Comparison of ENCODE assay signal across 9 cellular contexts in the genomic region with DNA sequence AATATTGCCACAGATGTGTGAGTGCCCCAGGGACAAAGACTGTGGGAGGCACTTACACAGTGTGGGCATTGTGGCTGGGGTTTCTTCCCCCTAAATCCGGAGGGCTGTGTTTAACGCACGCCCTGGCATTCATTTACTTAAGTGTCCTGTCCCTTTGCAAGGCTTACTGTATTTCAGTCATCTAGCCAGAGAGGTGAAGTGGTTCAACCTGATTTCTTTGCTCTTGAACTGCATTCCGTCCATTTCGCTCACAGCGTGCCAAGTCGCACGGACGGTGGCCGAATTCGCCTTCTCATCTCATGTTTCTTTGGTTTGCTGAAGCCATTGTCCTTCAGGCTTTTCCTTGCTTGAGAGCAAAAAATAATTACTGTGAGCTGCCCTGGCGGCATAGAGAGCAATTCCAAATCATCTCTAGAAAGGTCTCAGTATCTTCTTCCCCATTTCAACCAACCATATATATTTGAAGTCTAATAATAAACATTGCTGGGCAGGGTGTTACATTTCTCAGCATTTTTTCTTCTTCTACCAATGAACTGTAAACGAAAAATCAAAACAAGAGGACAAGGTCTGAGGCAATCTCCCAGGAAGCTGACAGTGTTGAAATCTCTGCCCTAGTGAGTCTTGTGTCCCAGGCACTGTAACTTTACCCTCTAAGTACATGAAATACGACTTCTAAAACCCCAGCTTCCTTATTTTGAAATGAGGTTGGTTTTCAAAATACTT. TPM values are rescaled to one million over a fixed set of nuclear protein-coding genes. Genes with fewer than 3 reads are reported as not detected.
DNase-seq lines count a peak whose midpoint lies in the region; ATAC-seq and TF ChIP-seq lines count a peak whose summit lies in the region.
"Had no signal": no experiment of that assay in that cellular context is flagged by ENCODE, and none has a peak within 500 bp of the region (broad histone marks: within the 10 kb centered on the region; RNA-seq: fewer than 3 reads in every experiment).

No MANE protein-coding gene starts in this region.

- H3K27ac ChIP-seq in IMR-90 (ENCODE audit: insufficient read depth, low read length) (no peak overlapping the region), mesenchymal stem cell (ENCODE audit: low read length, poor library complexity, severe bottlenecking) (no peak overlapping the region)

- dilution Hi-C loops in IMR-90 (cut with HindIII; ENCODE audit: low sequenced_read_pairs, unreplicated experiment): no loop called here

- CTCF ChIA-PET in IMR-90 (lab: Yijun Ruan, JAX): interaction anchor here (0.9 kb wide), 1 partner anchor 15 kb away, joined by 3 read pairs; no protein-coding TSS in a partner anchor
- CTCF ChIA-PET in activated CD4-positive, alpha-beta T cell treated with anti-CD3 and anti-CD28 coated beads for 36 hours (lab: Charles Lee): no interaction called here

- H3K56ac ChIP-seq in IMR-90 (ENCODE audit: extremely low read depth, insufficient read depth, low read length): no peak overlapping the region

- 96% methylated on average over 11 of the region's 14 CpGs; no CpG with 5 or more reads in 1 of the 2 experiments for WGBS in IMR-90 (ENCODE audit: extremely low coverage in 2 of 2, insufficient read length in 1 of 2), 2 experiments
- 90% methylated on average over 12 of the region's 14 CpGs for WGBS in mesenchymal stem cell

- H2AK9ac ChIP-seq in IMR-90 (replicated peaks; ENCODE audit: low read depth, low read length, poor library complexity): no peak overlapping the region

- H3K4me1 ChIP-seq in IMR-90 (ENCODE audit: control insufficient read depth, insufficient read depth, low read length) (peaks cover 8% of the 10 kb centered on the region; the same call in 1 of the 2 replicates), mesenchymal stem cell (ENCODE audit: control insufficient read depth, insufficient read depth, low read depth, low read length) (peaks cover 1% of the 10 kb centered on the region)

- H3K4me1 Mint-ChIP-seq in activated CD4-positive, alpha-beta T cell treated with anti-CD3 and anti-CD28 coated beads for 36 hours: peaks cover 20% of the 10 kb centered on the region
- peaks cover 9% of the 10 kb centered on the region for H3K4me1 Mint-ChIP-seq in glutamatergic neuron (ENCODE audit: low read depth, unreplicated experiment)

- H3K18ac ChIP-seq in IMR-90 (ENCODE audit: low read depth, low read length) (no peak overlapping the region), mesenchymal stem cell (ENCODE audit: low read depth in 1 of 2, low read length in 2 of 2) (peak overlapping the region; percentile 4 to 91)

- in situ Hi-C loops in IMR-90 (cut with MboI; ENCODE audit: low sequenced_read_pairs): no loop called here
- in situ Hi-C loops in T47D (cut with HindIII; ENCODE audit: low pct_unique_long_range_greater_than_20kb, low sequenced_read_pairs): no loop called here

- no peaks in the 10 kb centered on the region for H4K20me1 ChIP-seq in IMR-90 (ENCODE audit: insufficient read depth, low read length)

- intact Hi-C loops in IMR-90 (cut with micrococcal nuclease): no loop called here
- intact Hi-C loops in activated CD4-positive, alpha-beta T cell treated with anti-CD3 and anti-CD28 coated beads for 36 hours (cut with DNase I, micrococcal nuclease): no loop called here

- no peaks in the 10 kb centered on the region for H3K79me1 ChIP-seq in IMR-90 (ENCODE audit: low read depth in 1 of 2, low read length in 2 of 2)
- H3K79me1 ChIP-seq in mesenchymal stem cell (replicated peaks; ENCODE audit: low read length, poor library complexity, severe bottlenecking): no peaks in the 10 kb centered on the region

- H2BK5ac ChIP-seq in IMR-90 (ENCODE audit: low read depth, low read length, poor library complexity, severe bottlenecking) (no peak overlapping the region), mesenchymal stem cell (ENCODE audit: low read depth, low read length, poor library complexity, severe bottlenecking) (no peak overlapping the region)

- 0 out of 4 replicates have a peak overlapping the region, but pooled peaks of 1 of the 2 experiments have one; percentile 3 for H4K8ac ChIP-seq in IMR-90 (ENCODE audit: low read depth in 2 of 2, low read length in 2 of 2)
- H4K8ac ChIP-seq in mesenchymal stem cell (ENCODE audit: low read length): peak overlapping the region; percentile 62

- no peak for TF ChIP-seq RAD21 in IMR-90 (IDR thresholded peaks at IDR 0.05; ENCODE audit: low read length)

- H2BK12ac ChIP-seq in mesenchymal stem cell (ENCODE audit: low read length in 2 of 2): peak overlapping the region in 1 of 2 experiments; percentile 61

- H3K27me3 Mint-ChIP-seq in activated CD4-positive, alpha-beta T cell treated with anti-CD3 and anti-CD28 coated beads for 36 hours: no peaks in the 10 kb centered on the region
- H3K27me3 Mint-ChIP-seq in glutamatergic neuron (ENCODE audit: unreplicated experiment): peaks cover 2% of the 10 kb centered on the region

- BruUV-seq in IMR-90 (replicated peaks; lab: Mats Ljungman, UMichigan): no TSS peak

- no peak for TF ChIP-seq POLR2A in IMR-90 (IDR thresholded peaks at IDR 0.05; ENCODE audit: low read depth, low read length)

- peak overlapping the region; percentile 78; the same call in 1 of the 2 replicates for H2AK5ac ChIP-seq in IMR-90 (ENCODE audit: low read depth, low read length)
- no peak overlapping the region for H2AK5ac ChIP-seq in mesenchymal stem cell (ENCODE audit: low read length, severe bottlenecking)

- no peaks in the 10 kb centered on the region for H3K9me3 ChIP-seq in IMR-90 (ENCODE audit: control insufficient read depth, insufficient read depth, low read length)
- no peaks in the 10 kb centered on the region for H3K9me3 ChIP-seq in mesenchymal stem cell (ENCODE audit: control insufficient read depth, low read length)

- H2AFZ ChIP-seq in IMR-90 (replicated peaks; ENCODE audit: low read length, poor library complexity) (no peak overlapping the region), mesenchymal stem cell (ENCODE audit: low read depth, low read length) (no peak overlapping the region)

- H3K4me3 ChIP-seq in IMR-90 (ENCODE audit: insufficient read depth, low read depth, low read length) (no peak overlapping the region), mesenchymal stem cell (ENCODE audit: insufficient read depth in 1 of 2, low read depth in 1 of 2, low read length in 2 of 2) (no peak overlapping the region)

- TF ChIP-seq CTCF in IMR-90 (conservative IDR thresholded peaks at IDR 0.05; ENCODE audit: low read depth, low read length) (no peak), glutamatergic neuron (IDR thresholded peaks at IDR 0.05; ENCODE audit: partially characterized antibody, unreplicated experiment) (no peak)

- H3K27me3 ChIP-seq in IMR-90 (ENCODE audit: control insufficient read depth, insufficient read depth, low read length) (no peaks in the 10 kb centered on the region), mesenchymal stem cell (ENCODE audit: control insufficient read depth in 1 of 2, insufficient read depth in 1 of 2, low read length in 2 of 2) (peaks cover 0 to 6% of the 10 kb centered on the region in 2 experiments)

- no peaks in the 10 kb centered on the region for H3K9me3 Mint-ChIP-seq in activated CD4-positive, alpha-beta T cell treated with anti-CD3 and anti-CD28 coated beads for 36 hours (ENCODE audit: low read depth)
- peaks cover 4% of the 10 kb centered on the region for H3K9me3 Mint-ChIP-seq in glutamatergic neuron (ENCODE audit: unreplicated experiment)

- H2BK15ac ChIP-seq in IMR-90 (ENCODE audit: low read depth, low read length): no peak overlapping the region
- H2BK15ac ChIP-seq in mesenchymal stem cell (ENCODE audit: low read depth, poor library complexity, severe bottlenecking): no peak overlapping the region

- POLR2A ChIA-PET in IMR-90 (lab: Charles Lee; ENCODE audit: unreplicated experiment): no interaction called here
- POLR2A ChIA-PET in activated CD4-positive, alpha-beta T cell treated with anti-CD3 and anti-CD28 coated beads for 36 hours (lab: Charles Lee): no interaction called here

- H3K36me3 ChIP-seq in IMR-90 (ENCODE audit: control insufficient read depth, insufficient read depth, low read length) (no peaks in the 10 kb centered on the region), mesenchymal stem cell (ENCODE audit: control insufficient read depth in 1 of 2, insufficient read depth in 2 of 2, low read depth in 1 of 2, low read length in 2 of 2) (peaks cover 0 to 5% of the 10 kb centered on the region in 2 experiments)

- H2BK120ac ChIP-seq in IMR-90 (ENCODE audit: low read depth, low read length) (no peak overlapping the region), mesenchymal stem cell (ENCODE audit: low read depth, low read length) (no peak overlapping the region)

- H3K4me3 Mint-ChIP-seq in activated CD4-positive, alpha-beta T cell treated with anti-CD3 and anti-CD28 coated beads for 36 hours: no peak overlapping the region
- H3K4me3 Mint-ChIP-seq in glutamatergic neuron (ENCODE audit: unreplicated experiment): no peak overlapping the region

- H3K9ac ChIP-seq in IMR-90 (ENCODE audit: low read depth, low read length) (no peak overlapping the region), mesenchymal stem cell (ENCODE audit: low read length) (no peak overlapping the region)

- DNase-seq in AG08395 (ENCODE audit: low spot score): peak; percentile 40
- DNase-seq in IMR-90: peak; percentile 71
- peak; percentile 65 to 90 for DNase-seq in T47D (ENCODE audit: low read depth in 1 of 2, low spot score in 1 of 2)
- DNase-seq in mesenchymal stem cell: peak; percentile 88
- no peak for DNase-seq in activated CD4-positive, alpha-beta T cell treated with anti-CD3 and anti-CD28 coated beads for 1 hour
- no peak for DNase-seq in activated CD4-positive, alpha-beta T cell treated with anti-CD3 and anti-CD28 coated beads for 36 hours
- no peak for DNase-seq in glutamatergic neuron
- no peak for DNase-seq in NCI-H82 (lab: John Stamatoyannopoulos, UW)
- DNase-seq: DMS153 had no signal

- no peak overlapping the region for H4K5ac ChIP-seq in IMR-90 (ENCODE audit: low read depth, low read length)

- H3K4ac ChIP-seq in IMR-90 (ENCODE audit: low read depth, low read length): no peak overlapping the region
- H3K4ac ChIP-seq in mesenchymal stem cell (ENCODE audit: low read depth in 1 of 2, low read length in 2 of 2): peak overlapping the region in 1 of 2 experiments; percentile 35

- H3K36me3 Mint-ChIP-seq in activated CD4-positive, alpha-beta T cell treated with anti-CD3 and anti-CD28 coated beads for 36 hours (ENCODE audit: low read depth): peaks cover 87% of the 10 kb centered on the region
- no peaks in the 10 kb centered on the region for H3K36me3 Mint-ChIP-seq in glutamatergic neuron (ENCODE audit: unreplicated experiment)

- peak; percentile 64 for ATAC-seq in IMR-90 (ENCODE audit: low read depth)
- ATAC-seq in activated CD4-positive, alpha-beta T cell treated with anti-CD3 and anti-CD28 coated beads for 36 hours: no peak

- no peak overlapping the region for H2BK20ac ChIP-seq in IMR-90 (ENCODE audit: low read depth, low read length)

- no peaks in the 10 kb centered on the region for H3K9me1 ChIP-seq in IMR-90 (ENCODE audit: insufficient read depth, low read length)

- H3K27ac Mint-ChIP-seq in activated CD4-positive, alpha-beta T cell treated with anti-CD3 and anti-CD28 coated beads for 36 hours: no peak overlapping the region
- H3K27ac Mint-ChIP-seq in glutamatergic neuron (ENCODE audit: unreplicated experiment): no peak overlapping the region

- H4K91ac ChIP-seq in IMR-90 (ENCODE audit: insufficient read depth, low read depth, low read length): no peak overlapping the region; the same call in 1 of the 2 replicates
- H4K91ac ChIP-seq in mesenchymal stem cell (ENCODE audit: low read length): no peak overlapping the region

- H3K14ac ChIP-seq in IMR-90 (replicated peaks; ENCODE audit: low read depth, low read length): no peak overlapping the region
- no peak overlapping the region for H3K14ac ChIP-seq in mesenchymal stem cell (ENCODE audit: low read length in 2 of 2)

- no peak overlapping the region for H3K23ac ChIP-seq in IMR-90 (ENCODE audit: low read depth, low read length)
- H3K23ac ChIP-seq in mesenchymal stem cell (ENCODE audit: low read length in 2 of 2): no peak overlapping the region

- H3K4me2 ChIP-seq in IMR-90 (ENCODE audit: low read depth, low read length) (no peak overlapping the region), mesenchymal stem cell (ENCODE audit: low read length, poor library complexity, severe bottlenecking) (no peak overlapping the region)

RNA-seq across cellular contexts. Expression of a gene that starts 16.9 kb away (rescaled TPM):
- 3.6 and 4.3 TPM in 2 replicates for total RNA-seq in IMR-90 (2012; rRNA removed)
- polyA plus RNA-seq in IMR-90 (2012; rRNA removed): 2.8 and 2.9 TPM in 2 replicates
- 1.6 and 2.4 TPM in 2 replicates for polyA plus RNA-seq in IMR-90 (2012; cell fraction: cytosol; rRNA removed)
- polyA plus RNA-seq in IMR-90 (2012; cell fraction: nucleus; rRNA removed; ENCODE audit: low replicate concordance): 3.8 and 6.6 TPM in 2 replicates
- polyA plus RNA-seq in mesenchymal stem cell (2013, experiment 1 of 2): 2.1 TPM
- 2.3 TPM for polyA plus RNA-seq in mesenchymal stem cell (2013, experiment 2 of 2)
- 100 to 1,000 TPM; 163 to 180 TPM for total RNA-seq in activated CD4-positive, alpha-beta T cell treated with anti-CD3 and anti-CD28 coated beads for 36 hours
- 2.8 TPM for total RNA-seq in glutamatergic neuron (ENCODE audit: unreplicated experiment)

RNA-seq across cellular contexts. Expression of a gene that starts 22.3 kb away (rescaled TPM):
- total RNA-seq in IMR-90 (2012; rRNA removed) (187 and 235 TPM in 2 replicates), glutamatergic neuron (ENCODE audit: unreplicated experiment) (261 TPM)
- 338 and 349 TPM in 2 replicates for polyA plus RNA-seq in IMR-90 (2012; rRNA removed)
- 134 and 310 TPM in 2 replicates for polyA plus RNA-seq in IMR-90 (2012; cell fraction: cytosol; rRNA removed)
- polyA plus RNA-seq in IMR-90 (2012; cell fraction: nucleus; rRNA removed; ENCODE audit: low replicate concordance): 32.9 and 226 TPM in 2 replicates
- 187 TPM for polyA plus RNA-seq in mesenchymal stem cell (2013, experiment 1 of 2)
- polyA plus RNA-seq in mesenchymal stem cell (2013, experiment 2 of 2): 199 TPM
- 100 to 1,000 TPM; 116 to 118 TPM for total RNA-seq in activated CD4-positive, alpha-beta T cell treated with anti-CD3 and anti-CD28 coated beads for 36 hours

Comparison
In these comparisons a context has a peak if more than half of its experiments do, and no peak if none do; other contexts are left out.
1. DNase-seq: peak in AG08395 (single experiment), IMR-90 (single experiment), T47D (2 of 2) and mesenchymal stem cell (single experiment); none in activated CD4-positive, alpha-beta T cell treated with anti-CD3 and anti-CD28 coated beads for 1 hour (single experiment), activated CD4-positive, alpha-beta T cell treated with anti-CD3 and anti-CD28 coated beads for 36 hours (single experiment), glutamatergic neuron (single experiment) and NCI-H82 (single experiment).
2. RNA of a gene that starts 16.9 kb away (total RNA-seq): 163 to 180 TPM in activated CD4-positive, alpha-beta T cell treated with anti-CD3 and anti-CD28 coated beads for 36 hours; 3.6 to 4.3 TPM in IMR-90 and 2.8 TPM in glutamatergic neuron (single experiment); every median in the first group is over 10 times any median in the second.